ENCODE assay signal across 12 cellular contexts in genomic region chr1:202623075-202623474, GRCh38.
A peak's percentile ranks its signal among the peaks of the same experiment; 100 is the strongest.
DNase-seq lines count a peak whose midpoint lies in the region; ATAC-seq and TF ChIP-seq lines count a peak whose summit lies in the region.
"Had no signal": no experiment of that assay in that cellular context is flagged by ENCODE, and none has a peak within 500 bp of the region (broad histone marks: within the 10 kb centered on the region; RNA-seq: fewer than 3 reads in every experiment).

No MANE protein-coding gene starts in this region.

- intact Hi-C loops in spleen (cut with DNase I; ENCODE audit: low total_unique reads), result no loop called here

- H3K27ac Mint-ChIP-seq in HFFc6, result peak overlapping the region; percentile 9
- H3K27ac Mint-ChIP-seq: activated CD8-positive, alpha-beta T cell treated with anti-CD3 and anti-CD28 coated beads, Interleukin-2, amount 10 ng/mL, durations not matched to agents 7 days and 5 days had no signal

- H3K4me3 ChIP-seq in right atrium auricular region (no peak overlapping the region), spleen (no peak overlapping the region)
- H3K4me3 ChIP-seq: lung had no signal

- no peaks in the 10 kb centered on the region for H3K36me3 Mint-ChIP-seq in HFFc6 (ENCODE audit: low read depth)

- TF ChIP-seq CTCF in HFFc6 (IDR thresholded peaks at IDR 0.05) (no peak), right atrium auricular region (IDR thresholded peaks at IDR 0.05) (no peak), spleen (IDR thresholded peaks at IDR 0.05 in 8 of 11, conservative IDR thresholded peaks at IDR 0.05 in 3 of 11) (no peak)

- H3K27ac ChIP-seq in right atrium auricular region, result peak overlapping the region in 1 of 2 donors; percentile 5
- H3K27ac ChIP-seq in spleen, result no peak overlapping the region
- H3K27ac ChIP-seq: epithelial cell of prostate had no signal

- ATAC-seq in GM19324 (IDR thresholded peaks at IDR 0.05; ENCODE audit: low FRiP score, unreplicated experiment), result no peak
- ATAC-seq: activated CD8-positive, alpha-beta T cell treated with anti-CD3 and anti-CD28 coated beads, Interleukin-2, amount 10 ng/mL, durations not matched to agents 7 days and 5 days had no signal

- H3K36me3 ChIP-seq in right atrium auricular region, result no peaks in the 10 kb centered on the region
- no peaks in the 10 kb centered on the region for H3K36me3 ChIP-seq in spleen

- H3K4me1 Mint-ChIP-seq in HFFc6 (ENCODE audit: low read depth), result peaks cover 26% of the 10 kb centered on the region

- H3K9me3 Mint-ChIP-seq in HFFc6, result no peaks in the 10 kb centered on the region

- TF ChIP-seq POLR2A in spleen (IDR thresholded peaks at IDR 0.05), result no peak

- H3K4me3 Mint-ChIP-seq in HFFc6, result no peak overlapping the region
- H3K4me3 Mint-ChIP-seq: activated CD8-positive, alpha-beta T cell treated with anti-CD3 and anti-CD28 coated beads, Interleukin-2, amount 10 ng/mL, durations not matched to agents 7 days and 5 days had no signal

- H3K9me3 ChIP-seq in right atrium auricular region (no peaks in the 10 kb centered on the region), spleen (no peaks in the 10 kb centered on the region)

- H3K4me1 ChIP-seq in right atrium auricular region (peaks cover 0 to 40% of the 10 kb centered on the region in 2 donors), spleen (peaks cover 0 to 43% (median 26%) of the 10 kb centered on the region in 6 donors)

- H3K27me3 ChIP-seq in right atrium auricular region, result no peaks in the 10 kb centered on the region
- peaks cover 0 to 87% (median 0%) of the 10 kb centered on the region in 7 donors for H3K27me3 ChIP-seq in spleen (replicated peaks in 1 of 7)

- 53 to 83% (median 70%) methylated on average over 7 of the region's 7 CpGs; no CpG with 5 or more reads in 1 of the 5 donors for WGBS in spleen, 5 donors

- DNase-seq in HFFc6 (no peak), amniotic epithelial cell (ENCODE audit: low read depth) (peak; percentile 35), right atrium auricular region (ENCODE audit: low spot score) (peak; percentile 64), spleen (peak; percentile 67), kidney glomerular epithelial cell (lab: John Stamatoyannopoulos, UW) (no peak), 8988T (no peak), NCI-H1048 (lab: John Stamatoyannopoulos, UW) (no peak)
- DNase-seq: activated CD8-positive, alpha-beta T cell treated with anti-CD3 and anti-CD28 coated beads, Interleukin-2, amount 10 ng/mL, durations not matched to agents 7 days and 5 days; NCI-H187 treated with DMSO at 0.1 percent for 48 hours had no signal

- H3K27me3 Mint-ChIP-seq in HFFc6 (ENCODE audit: insufficient read depth), result no peaks in the 10 kb centered on the region; the same call in 1 of the 2 replicates

Comparison
In these comparisons a context has a peak if more than half of its experiments do, and no peak if none do; other contexts are left out.
1. DNase-seq: peak in amniotic epithelial cell (single experiment), right atrium auricular region (single experiment) and spleen (single experiment); none in HFFc6 (single experiment), kidney glomerular epithelial cell (single experiment), 8988T (single experiment) and NCI-H1048 (single experiment).